ENCODE assay signal across 8 cellular contexts in genomic region chr10:102113261-102113955, GRCh38. TPM values are rescaled to one million over a fixed set of nuclear protein-coding genes. Genes with fewer than 3 reads are reported as not detected.
A peak's percentile ranks its signal among the peaks of the same experiment; 100 is the strongest.
DNase-seq lines count a peak whose midpoint lies in the region; ATAC-seq and TF ChIP-seq lines count a peak whose summit lies in the region.

No MANE protein-coding gene starts in this region.

- peak overlapping the region; percentile 97 for H3K27ac Mint-ChIP-seq in progenitor cell of endocrine pancreas

- ATAC-seq in HG02970 (IDR thresholded peaks at IDR 0.05; ENCODE audit: low FRiP score, unreplicated experiment) (no peak), HG02885 (IDR thresholded peaks at IDR 0.05; ENCODE audit: poor library complexity, unreplicated experiment) (no peak), GM21423 (IDR thresholded peaks at IDR 0.05; ENCODE audit: unreplicated experiment) (no peak)

- peaks cover 36% of the 10 kb centered on the region for H3K4me1 Mint-ChIP-seq in progenitor cell of endocrine pancreas (ENCODE audit: low read depth)

- H3K27me3 Mint-ChIP-seq in progenitor cell of endocrine pancreas, result no peaks in the 10 kb centered on the region

- TF ChIP-seq POLR2A in erythroblast (IDR thresholded peaks at IDR 0.05; ENCODE audit: low read length), result no peak

- peak overlapping the region; percentile 90 for H3K4me3 Mint-ChIP-seq in progenitor cell of endocrine pancreas (ENCODE audit: low read depth)

- DNase-seq in EH (ENCODE audit: low read depth), result peak; percentile 24
- DNase-seq in RPMI7951 (ENCODE audit: low read depth), result peak; percentile 7
- DNase-seq in erythroblast (lab: John Stamatoyannopoulos, UW), result peak; percentile 71 to 76
- no peak for DNase-seq in progenitor cell of endocrine pancreas (ENCODE audit: low spot score, unreplicated experiment)
- DNase-seq in activated CD4-positive, CD25-positive, alpha-beta regulatory T cell treated with anti-CD3 and anti-CD28 coated beads, Interleukin-2, amount 50 U/mL, for 72 hours, result no peak

- peaks cover 13% of the 10 kb centered on the region for H3K36me3 Mint-ChIP-seq in progenitor cell of endocrine pancreas (ENCODE audit: insufficient read depth)

- TF ChIP-seq CTCF in progenitor cell of endocrine pancreas (IDR thresholded peaks at IDR 0.05; ENCODE audit: unreplicated experiment), result no peak

- no peaks in the 10 kb centered on the region for H3K9me3 Mint-ChIP-seq in progenitor cell of endocrine pancreas (ENCODE audit: low read depth)

RNA-seq across cellular contexts. Expression of gene LDB1, which starts 6.8 kb away (rescaled TPM):
- 17.2 and 19.6 TPM in 2 replicates for total RNA-seq in RPMI7951 (2014; rRNA removed; shearing (Covaris generic))
- 99.5 and 107 TPM in 2 replicates for total RNA-seq in progenitor cell of endocrine pancreas

RNA-seq across cellular contexts. Expression of gene PPRC1, which starts 19.4 kb away (rescaled TPM):
- 10.6 and 14.7 TPM in 2 replicates for total RNA-seq in RPMI7951 (2014; rRNA removed; shearing (Covaris generic))
- 40.1 and 41.9 TPM in 2 replicates for total RNA-seq in progenitor cell of endocrine pancreas

RNA-seq across cellular contexts. Expression of gene NOLC1, which starts 38.8 kb away (rescaled TPM):
- total RNA-seq in RPMI7951 (2014; rRNA removed; shearing (Covaris generic)), result 31.2 and 41.1 TPM in 2 replicates
- total RNA-seq in progenitor cell of endocrine pancreas, result 64.7 and 68.9 TPM in 2 replicates

RNA-seq across cellular contexts. Expression of gene HPS6, which starts 48.3 kb away (rescaled TPM):
- total RNA-seq in RPMI7951 (2014; rRNA removed; shearing (Covaris generic)), result 5.3 and 10.7 TPM in 2 replicates
- 15.6 and 17.2 TPM in 2 replicates for total RNA-seq in progenitor cell of endocrine pancreas

RNA-seq across cellular contexts. Expression of gene ARMH3, which starts 57.4 kb away (rescaled TPM):
- 3.8 and 5.7 TPM in 2 replicates for total RNA-seq in RPMI7951 (2014; rRNA removed; shearing (Covaris generic))
- 27.1 and 34.4 TPM in 2 replicates for total RNA-seq in progenitor cell of endocrine pancreas

Comparison
In these comparisons a context has a peak if more than half of its experiments do, and no peak if none do; other contexts are left out.
1. DNase-seq: peak in EH (single experiment), RPMI7951 (single experiment) and erythroblast (2 of 2); none in progenitor cell of endocrine pancreas (single experiment) and activated CD4-positive, CD25-positive, alpha-beta regulatory T cell treated with anti-CD3 and anti-CD28 coated beads, Interleukin-2, amount 50 U/mL, for 72 hours (single experiment).